ENCODE assay signal across 15 cellular contexts in the genomic region with DNA sequence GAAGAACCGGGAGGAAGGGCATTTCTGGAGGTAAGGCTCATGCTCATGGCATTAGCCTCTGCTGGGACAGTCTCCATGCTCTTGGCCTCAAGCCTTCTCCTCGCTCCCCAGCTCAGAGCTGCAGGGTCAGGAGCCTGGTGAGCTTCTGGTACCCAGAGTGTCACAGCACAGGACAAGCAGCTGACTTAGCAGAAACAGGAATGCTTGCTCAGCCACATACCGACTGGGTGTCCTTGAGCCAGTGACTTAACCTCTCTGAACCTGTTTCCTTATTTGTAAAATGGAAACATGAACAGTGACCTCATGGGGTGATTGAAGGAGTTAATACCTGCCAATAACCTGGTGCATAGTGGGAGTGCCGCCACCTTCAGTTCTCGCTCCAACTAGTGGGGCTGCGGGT.
DNase-seq lines count a peak whose midpoint lies in the region; ATAC-seq, FAIRE-seq and TF ChIP-seq lines count a peak whose summit lies in the region.
"Had no signal": no experiment of that assay in that cellular context is flagged by ENCODE, and none has a peak within 500 bp of the region (broad histone marks: within the 10 kb centered on the region; RNA-seq: fewer than 3 reads in every experiment).

No MANE protein-coding gene starts in this region.

- intact Hi-C loops in endothelial cell of umbilical vein (cut with micrococcal nuclease): loop anchor here (5.0 kb wide), 1 partner anchor 70 kb away; the partner anchor contains the start of gene RASD2

- peak overlapping the region; percentile 77 for H3K27ac ChIP-seq in endothelial cell of umbilical vein (ENCODE audit: insufficient read depth, low read depth, low read length)
- no peak overlapping the region for H3K27ac ChIP-seq in osteoblast (ENCODE audit: low read depth, low read length)
- H3K27ac ChIP-seq: HL-60 had no signal

- H3K79me2 ChIP-seq in endothelial cell of umbilical vein (ENCODE audit: control insufficient read depth, insufficient read depth, low read length) (no peaks in the 10 kb centered on the region), osteoblast (ENCODE audit: insufficient read depth, low read length) (no peaks in the 10 kb centered on the region)

- TF ChIP-seq CTCF in endothelial cell of umbilical vein (IDR thresholded peaks at IDR 0.05; ENCODE audit: extremely low read depth in 1 of 2, insufficient read depth in 1 of 2, low read depth in 1 of 2, low read length in 2 of 2): no peak
- no peak for TF ChIP-seq CTCF in osteoblast (IDR thresholded peaks at IDR 0.05; ENCODE audit: extremely low read depth, low read depth, low read length)

- H4K20me1 ChIP-seq in endothelial cell of umbilical vein (replicated peaks; ENCODE audit: control insufficient read depth, extremely low read depth, insufficient read depth, low read length): no peaks in the 10 kb centered on the region
- H4K20me1 ChIP-seq in osteoblast (ENCODE audit: insufficient read depth, low read length): no peaks in the 10 kb centered on the region

- dilution Hi-C loops in endothelial cell of umbilical vein (cut with MboI; ENCODE audit: extremely low pct_ligation_motif_present, low sequenced_read_pairs): no loop called here

- DNase-seq in RPMI8226 (peak; percentile 13), endothelial cell of umbilical vein (ENCODE audit: low read depth, low spot score) (no peak), osteoblast (ENCODE audit: insufficient read length, low spot score, missing footprints) (peak; percentile 27), urothelium cell line (ENCODE audit: low spot score) (no peak), OCI-M1 (lab: John Stamatoyannopoulos, UW) (no peak)
- DNase-seq in activated naive CD4-positive, alpha-beta T cell treated with Interleukin-2 at 50 U/mL for 16 hours: no peak
- DNase-seq: Caco-2; CD8-positive, alpha-beta T cell; DMS53; GF-D8 had no signal

- H3K9me1 ChIP-seq in endothelial cell of umbilical vein (replicated peaks; ENCODE audit: control insufficient read depth, extremely low read depth, insufficient read depth, low read length): no peaks in the 10 kb centered on the region

- H3K27me3 ChIP-seq in endothelial cell of umbilical vein (ENCODE audit: control insufficient read depth in 2 of 2, insufficient read depth in 2 of 2, low read length in 2 of 2): no peaks in the 10 kb centered on the region
- no peaks in the 10 kb centered on the region for H3K27me3 ChIP-seq in osteoblast (ENCODE audit: insufficient read depth, low read length)

- FAIRE-seq in endothelial cell of umbilical vein (lab: Jason Lieb, UNC) (no peak), urothelium cell line (lab: Jason Lieb, UNC) (peak; percentile 13)
- FAIRE-seq: GM19239, H1 had no signal

- H3K36me3 ChIP-seq in endothelial cell of umbilical vein (ENCODE audit: control insufficient read depth in 2 of 2, extremely low read depth in 1 of 2, insufficient read depth in 2 of 2, low read length in 2 of 2): no peaks in the 10 kb centered on the region
- no peaks in the 10 kb centered on the region for H3K36me3 ChIP-seq in osteoblast (ENCODE audit: insufficient read depth, low read length)
- H3K36me3 ChIP-seq: HAP-1 had no signal

- no peaks in the 10 kb centered on the region for H3K9me3 ChIP-seq in endothelial cell of umbilical vein (replicated peaks; ENCODE audit: control insufficient read depth, insufficient read depth, low read length)
- no peaks in the 10 kb centered on the region for H3K9me3 ChIP-seq in osteoblast (ENCODE audit: low read depth, low read length)
- H3K9me3 ChIP-seq: Caco-2, HAP-1 had no signal

- CTCF ChIA-PET in endothelial cell of umbilical vein (lab: Charles Lee): no interaction called here

- no peak for ATAC-seq in GM21723 (IDR thresholded peaks at IDR 0.05; ENCODE audit: unreplicated experiment)
- ATAC-seq: CD8-positive, alpha-beta T cell had no signal

- no peak overlapping the region for H3K9ac ChIP-seq in endothelial cell of umbilical vein (replicated peaks; ENCODE audit: extremely low read depth, insufficient read depth, low read length)

- H2AFZ ChIP-seq in endothelial cell of umbilical vein (ENCODE audit: low read depth, low read length) (no peak overlapping the region), osteoblast (ENCODE audit: low read length) (no peak overlapping the region)

- no TSS peak for BruUV-seq in endothelial cell of umbilical vein (replicated peaks; lab: Mats Ljungman, UMichigan)

- peaks cover 25% of the 10 kb centered on the region for H3K4me1 ChIP-seq in endothelial cell of umbilical vein (ENCODE audit: control insufficient read depth, extremely low read depth, insufficient read depth, low read length)
- peaks cover 3% of the 10 kb centered on the region for H3K4me1 ChIP-seq in osteoblast (ENCODE audit: insufficient read depth, low read length)
- H3K4me1 ChIP-seq: Caco-2, HAP-1 had no signal

- TF ChIP-seq POLR2A in endothelial cell of umbilical vein (IDR thresholded peaks at IDR 0.05; ENCODE audit: low read depth, low read length): no peak

- POLR2A ChIA-PET in endothelial cell of umbilical vein (lab: Charles Lee): no interaction called here

- H3K4me3 ChIP-seq in endothelial cell of umbilical vein (replicated peaks in 1 of 3; ENCODE audit: insufficient read depth in 1 of 3, low read depth in 1 of 3, low read length in 3 of 3) (no peak overlapping the region), osteoblast (ENCODE audit: insufficient read depth, low read length) (no peak overlapping the region)
- H3K4me3 ChIP-seq: HAP-1 had no signal

- H3K4me2 ChIP-seq in endothelial cell of umbilical vein (ENCODE audit: insufficient read depth, low read length) (no peak overlapping the region), osteoblast (ENCODE audit: insufficient read depth, low read length) (no peak overlapping the region)

TF ChIP-seq in endothelial cell of umbilical vein, 7 proteins besides CTCF, POLR2A, EP300 and RAD21:
- TF ChIP-seq MYC (IDR thresholded peaks at IDR 0.05; ENCODE audit: low read depth, low read length) (no peak), MAX (IDR thresholded peaks at IDR 0.05; ENCODE audit: insufficient read depth, insufficient read length) (no peak), EZH2 (IDR thresholded peaks at IDR 0.05; ENCODE audit: borderline replicate concordance, low read depth, low read length, severe bottlenecking) (no peak), POLR2AphosphoS5 (IDR thresholded peaks at IDR 0.05; ENCODE audit: insufficient read depth, low read depth, low read length) (no peak), GATA2 (IDR thresholded peaks at IDR 0.05; ENCODE audit: insufficient read depth, insufficient read length, low read depth, low read length) (no peak), JUN (IDR thresholded peaks at IDR 0.05; ENCODE audit: borderline replicate concordance, insufficient read depth, insufficient read length, low read depth) (no peak), FOS (IDR thresholded peaks at IDR 0.05; ENCODE audit: borderline replicate concordance, insufficient read depth, low read length) (no peak)

Comparison
In these comparisons a context has a peak if more than half of its experiments do, and no peak if none do; other contexts are left out.
1. DNase-seq: peak in RPMI8226 (single experiment) and osteoblast (single experiment); none in endothelial cell of umbilical vein (single experiment), urothelium cell line (single experiment), OCI-M1 (single experiment) and activated naive CD4-positive, alpha-beta T cell treated with Interleukin-2 at 50 U/mL for 16 hours (single experiment).